Comparison of ENCODE assay signal across 11 cellular contexts in genomic region chr11:84261707-84262106, GRCh38.
DNase-seq lines count a peak whose midpoint lies in the region; ATAC-seq and TF ChIP-seq lines count a peak whose summit lies in the region.
"Had no signal": no experiment of that assay in that cellular context is flagged by ENCODE, and none has a peak within 500 bp of the region (broad histone marks: within the 10 kb centered on the region; RNA-seq: fewer than 3 reads in every experiment).

No MANE protein-coding gene starts in this region.

- H3K4me1 ChIP-seq in testis: no peaks in the 10 kb centered on the region
- H3K4me1 ChIP-seq: A549 had no signal

- intact Hi-C loops in testis (cut with DNase I; ENCODE audit: low total_unique reads): no loop called here

- peak; percentile 70 for TF ChIP-seq CTCF in epithelial cell of proximal tubule (conservative IDR thresholded peaks at IDR 0.05; ENCODE audit: low read depth, low read length)
- TF ChIP-seq CTCF in testis (IDR thresholded peaks at IDR 0.05): peak in 1 of 3 experiments; percentile 18

- H3K27me3 ChIP-seq in testis: no peaks in the 10 kb centered on the region

- H3K4me3 ChIP-seq in epithelial cell of proximal tubule (ENCODE audit: low read depth, low read length): no peak overlapping the region
- no peak overlapping the region for H3K4me3 ChIP-seq in testis
- H3K4me3 ChIP-seq: A549, thoracic aorta had no signal

- no peaks in the 10 kb centered on the region for H3K9me3 ChIP-seq in testis
- H3K9me3 ChIP-seq: A549, thoracic aorta had no signal

- no peak for TF ChIP-seq POLR2A in testis (IDR thresholded peaks at IDR 0.05)

- no peak overlapping the region for H3K27ac ChIP-seq in testis
- H3K27ac ChIP-seq: A549, thoracic aorta had no signal

- no peaks in the 10 kb centered on the region for H3K36me3 ChIP-seq in testis (ENCODE audit: low read depth, missing control alignments)
- H3K36me3 ChIP-seq: thoracic aorta had no signal

- ATAC-seq in HG02938 (IDR thresholded peaks at IDR 0.05; ENCODE audit: unreplicated experiment) (no peak), HG02763 (IDR thresholded peaks at IDR 0.05; ENCODE audit: unreplicated experiment) (no peak)
- ATAC-seq: A549 had no signal

- DNase-seq in NCI-H1436 (lab: John Stamatoyannopoulos, UW): peak; percentile 21
- no peak for DNase-seq in NCI-H1436 treated with DMSO at 0.1 percent for 48 hours (lab: John Stamatoyannopoulos, UW)
- peak; percentile 19 for DNase-seq in NCI-H1105 treated with DMSO at 0.1 percent for 48 hours (lab: John Stamatoyannopoulos, UW)
- DNase-seq in epithelial cell of proximal tubule (ENCODE audit: low read depth): no peak
- peak; percentile 63 for DNase-seq in testis
- DNase-seq in NCI-H526 treated with DMSO at 0.1 percent for 48 hours (lab: John Stamatoyannopoulos, UW): no peak
- DNase-seq: activated naive CD4-positive, alpha-beta T cell treated with anti-CD3 and anti-CD28 coated beads, Interleukin-2, amount 50 U/mL, for 16 hours had no signal

Comparison
In these comparisons a context has a peak if more than half of its experiments do, and no peak if none do; other contexts are left out.
1. DNase-seq: peak in NCI-H1436 (single experiment), NCI-H1105 treated with DMSO at 0.1 percent for 48 hours (single experiment) and testis (single experiment); none in NCI-H1436 treated with DMSO at 0.1 percent for 48 hours (single experiment), epithelial cell of proximal tubule (single experiment) and NCI-H526 treated with DMSO at 0.1 percent for 48 hours (single experiment).